ENCODE assay signal across 10 cellular contexts in the genomic region with DNA sequence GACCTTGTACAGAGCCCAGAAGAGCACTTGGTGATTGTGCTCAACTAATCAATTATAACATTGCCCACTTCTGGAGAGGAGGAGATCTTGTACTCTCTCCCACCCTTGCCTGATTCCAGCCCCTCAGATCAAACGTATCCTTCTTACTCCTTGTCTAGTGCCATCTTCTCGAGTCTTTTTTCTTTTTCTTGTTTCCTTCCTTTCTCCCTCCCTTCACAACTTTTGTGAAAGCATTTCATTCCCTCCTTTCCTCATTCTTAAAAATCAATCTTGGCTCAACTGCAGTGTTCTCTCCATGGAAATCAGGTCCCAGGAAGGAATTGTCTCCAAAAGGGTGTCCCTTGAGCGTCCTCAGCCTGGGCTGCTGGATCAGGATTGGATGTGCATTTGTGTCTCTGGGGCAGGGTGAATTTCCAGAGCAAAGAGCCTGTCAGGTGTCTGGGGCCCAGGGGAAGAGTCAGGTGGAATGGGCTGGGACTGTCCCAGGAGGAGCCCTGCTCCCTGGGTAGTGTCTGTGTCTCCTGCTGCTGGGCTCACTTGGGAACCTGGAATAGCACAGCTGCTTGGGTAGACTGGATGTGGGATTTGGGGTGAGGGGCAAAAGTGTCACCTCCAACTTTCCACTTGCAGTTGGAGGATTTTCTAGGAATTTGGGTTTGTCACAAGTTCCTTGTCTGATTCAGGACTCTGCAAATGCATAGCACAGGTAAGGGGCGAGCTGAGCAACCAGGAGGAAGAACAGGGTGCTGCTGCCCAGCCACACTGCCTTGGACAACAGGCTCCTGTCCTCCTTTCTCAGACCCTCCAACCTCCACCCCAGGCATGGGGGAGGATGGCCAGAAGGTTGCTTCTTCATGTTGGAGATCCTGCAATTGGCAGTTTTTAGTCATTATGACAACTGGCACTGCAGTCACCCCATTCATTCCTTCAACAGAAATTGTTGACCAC. TPM values are rescaled to one million over a fixed set of nuclear protein-coding genes. Genes with fewer than 3 reads are reported as not detected.
DNase-seq lines count a peak whose midpoint lies in the region; ATAC-seq lines count a peak whose summit lies in the region.
"Had no signal": no experiment of that assay in that cellular context is flagged by ENCODE, and none has a peak within 500 bp of the region (broad histone marks: within the 10 kb centered on the region; RNA-seq: fewer than 3 reads in every experiment).

No MANE protein-coding gene starts in this region.

- no peak overlapping the region for H3K23ac ChIP-seq in mesenchymal stem cell (ENCODE audit: low read length in 2 of 2)

- H3K9ac ChIP-seq in HUES64 (ENCODE audit: low read depth, low read length) (no peak overlapping the region), mesenchymal stem cell (ENCODE audit: low read length) (peak overlapping the region; percentile 83), subcutaneous abdominal adipose tissue (ENCODE audit: low read length in 5 of 5) (peak overlapping the region in 1 of 5 donors; percentile 79)
- H3K9ac ChIP-seq: SK-N-SH had no signal

- peaks cover 3% of the 10 kb centered on the region for H3K79me1 ChIP-seq in mesenchymal stem cell (replicated peaks; ENCODE audit: low read length, poor library complexity, severe bottlenecking)

- no peak overlapping the region for H3K4me2 ChIP-seq in mesenchymal stem cell (ENCODE audit: low read length, poor library complexity, severe bottlenecking)

- no peak overlapping the region for H2BK15ac ChIP-seq in mesenchymal stem cell (ENCODE audit: low read depth, poor library complexity, severe bottlenecking)

- H3K4me1 Mint-ChIP-seq in central memory CD8-positive, alpha-beta T cell, result peaks cover 17% of the 10 kb centered on the region

- H3K4me3 Mint-ChIP-seq in central memory CD8-positive, alpha-beta T cell, result peak overlapping the region; percentile 82

- ATAC-seq in central memory CD8-positive, alpha-beta T cell (replicated peaks; ENCODE audit: extremely low read depth, poor library complexity, severe bottlenecking), result no peak
- no peak for ATAC-seq in GM18858 (IDR thresholded peaks at IDR 0.05; ENCODE audit: unreplicated experiment)
- no peak for ATAC-seq in GM19023 (IDR thresholded peaks at IDR 0.05; ENCODE audit: unreplicated experiment)

- H3K4me3 ChIP-seq in HUES64 (ENCODE audit: low read length), result peak overlapping the region; percentile 80
- H3K4me3 ChIP-seq in mesenchymal stem cell (ENCODE audit: insufficient read depth in 1 of 2, low read depth in 1 of 2, low read length in 2 of 2), result peak overlapping the region in 1 of 2 experiments; percentile 95
- H3K4me3 ChIP-seq in subcutaneous abdominal adipose tissue (ENCODE audit: low read depth in 1 of 5, low read length in 5 of 5), result peak overlapping the region in 4 of 5 donors; percentile 66 to 96 (median 92)

- H4K8ac ChIP-seq in mesenchymal stem cell (ENCODE audit: low read length), result no peak overlapping the region

- H3K4ac ChIP-seq in mesenchymal stem cell (ENCODE audit: low read depth in 1 of 2, low read length in 2 of 2), result no peak overlapping the region

- H3K18ac ChIP-seq in mesenchymal stem cell (ENCODE audit: low read depth in 1 of 2, low read length in 2 of 2), result no peak overlapping the region

- 0 out of 2 replicates have a peak, but pooled peaks cover 2% of the 10 kb centered on the region for H3K36me3 ChIP-seq in HUES64 (ENCODE audit: insufficient read depth, low read length)
- H3K36me3 ChIP-seq in mesenchymal stem cell (ENCODE audit: control insufficient read depth in 1 of 2, insufficient read depth in 2 of 2, low read depth in 1 of 2, low read length in 2 of 2), result no peaks in the 10 kb centered on the region
- no peaks in the 10 kb centered on the region for H3K36me3 ChIP-seq in subcutaneous abdominal adipose tissue (ENCODE audit: control insufficient read depth in 5 of 5, insufficient read depth in 5 of 5, low read length in 5 of 5)

- no peak overlapping the region for H2BK5ac ChIP-seq in mesenchymal stem cell (ENCODE audit: low read depth, low read length, poor library complexity, severe bottlenecking)

- H3K9me3 ChIP-seq in HUES64 (ENCODE audit: insufficient read depth, low read depth, low read length) (no peaks in the 10 kb centered on the region), mesenchymal stem cell (ENCODE audit: control insufficient read depth, low read length) (no peaks in the 10 kb centered on the region), subcutaneous abdominal adipose tissue (ENCODE audit: control insufficient read depth in 5 of 5, low read length in 5 of 5) (no peaks in the 10 kb centered on the region)
- H3K9me3 ChIP-seq: SK-N-SH had no signal

- H3K27ac ChIP-seq in HUES64 (ENCODE audit: low read depth, low read length) (no peak overlapping the region), mesenchymal stem cell (ENCODE audit: low read length, poor library complexity, severe bottlenecking) (no peak overlapping the region), subcutaneous abdominal adipose tissue (ENCODE audit: low read depth, low read length) (no peak overlapping the region)

- H3K4me1 ChIP-seq in HUES64 (ENCODE audit: insufficient read depth, low read length), result peaks cover 49% of the 10 kb centered on the region
- peaks cover 41% of the 10 kb centered on the region for H3K4me1 ChIP-seq in mesenchymal stem cell (ENCODE audit: control insufficient read depth, insufficient read depth, low read depth, low read length)
- peaks cover 7 to 66% (median 56%) of the 10 kb centered on the region in 5 donors for H3K4me1 ChIP-seq in subcutaneous abdominal adipose tissue (ENCODE audit: control insufficient read depth in 5 of 5, insufficient read depth in 5 of 5, low read length in 5 of 5)

- 70% methylated on average over 4 of the region's 4 CpGs for WGBS in HUES64
- WGBS in mesenchymal stem cell, result 88% methylated on average over 4 of the region's 4 CpGs

- no peak overlapping the region for H2AK5ac ChIP-seq in mesenchymal stem cell (ENCODE audit: low read length, severe bottlenecking)

- H2AFZ ChIP-seq in mesenchymal stem cell (ENCODE audit: low read depth, low read length), result no peak overlapping the region

- peaks cover 8% of the 10 kb centered on the region for H3K36me3 Mint-ChIP-seq in central memory CD8-positive, alpha-beta T cell (ENCODE audit: insufficient read depth)

- H2BK12ac ChIP-seq in mesenchymal stem cell (ENCODE audit: low read length in 2 of 2), result peak overlapping the region in 1 of 2 experiments; percentile 42

- no peak for DNase-seq in central memory CD8-positive, alpha-beta T cell (ENCODE audit: low spot score in 2 of 2)
- DNase-seq in mesenchymal stem cell, result no peak
- no peak for DNase-seq in activated CD8-positive, alpha-beta memory T cell treated with anti-CD3 and anti-CD28 coated beads, Interleukin-2, amount 50 U/mL, for 48 hours
- no peak for DNase-seq in NCI-H510A (lab: John Stamatoyannopoulos, UW)
- DNase-seq: DMS153, SK-N-SH had no signal

- H3K9me3 Mint-ChIP-seq in central memory CD8-positive, alpha-beta T cell, result no peaks in the 10 kb centered on the region

- H3K27me3 Mint-ChIP-seq in central memory CD8-positive, alpha-beta T cell, result peaks cover 39% of the 10 kb centered on the region

- H4K91ac ChIP-seq in mesenchymal stem cell (ENCODE audit: low read length), result no peak overlapping the region

- H2BK120ac ChIP-seq in mesenchymal stem cell (ENCODE audit: low read depth, low read length), result no peak overlapping the region

- peak overlapping the region; percentile 20 for H3K27ac Mint-ChIP-seq in central memory CD8-positive, alpha-beta T cell (ENCODE audit: low read depth)

- H3K14ac ChIP-seq in mesenchymal stem cell (ENCODE audit: low read length in 2 of 2), result peak overlapping the region in 1 of 2 experiments; percentile 2

- H3K27me3 ChIP-seq in HUES64 (ENCODE audit: insufficient read depth, low read length) (peaks cover 9% of the 10 kb centered on the region; the same call in 1 of the 2 replicates), mesenchymal stem cell (ENCODE audit: control insufficient read depth in 1 of 2, insufficient read depth in 1 of 2, low read length in 2 of 2) (peaks cover 0 to 25% of the 10 kb centered on the region in 2 experiments), subcutaneous abdominal adipose tissue (ENCODE audit: control insufficient read depth in 5 of 5, insufficient read depth in 4 of 5, low read length in 5 of 5) (no peaks in the 10 kb centered on the region)

RNA-seq across cellular contexts. Expression of a gene that starts 3.2 kb away (rescaled TPM):
- polyA plus RNA-seq in HUES64 (2013, experiment 1 of 2), result 65.5 TPM
- polyA plus RNA-seq in HUES64 (2013, experiment 2 of 2), result 75.1 TPM
- polyA plus RNA-seq in mesenchymal stem cell (2013, experiment 1 of 2), result 5.9 TPM
- 5.8 TPM for polyA plus RNA-seq in mesenchymal stem cell (2013, experiment 2 of 2)
